ENCODE assay signal across 1 cellular context in the genomic region with DNA sequence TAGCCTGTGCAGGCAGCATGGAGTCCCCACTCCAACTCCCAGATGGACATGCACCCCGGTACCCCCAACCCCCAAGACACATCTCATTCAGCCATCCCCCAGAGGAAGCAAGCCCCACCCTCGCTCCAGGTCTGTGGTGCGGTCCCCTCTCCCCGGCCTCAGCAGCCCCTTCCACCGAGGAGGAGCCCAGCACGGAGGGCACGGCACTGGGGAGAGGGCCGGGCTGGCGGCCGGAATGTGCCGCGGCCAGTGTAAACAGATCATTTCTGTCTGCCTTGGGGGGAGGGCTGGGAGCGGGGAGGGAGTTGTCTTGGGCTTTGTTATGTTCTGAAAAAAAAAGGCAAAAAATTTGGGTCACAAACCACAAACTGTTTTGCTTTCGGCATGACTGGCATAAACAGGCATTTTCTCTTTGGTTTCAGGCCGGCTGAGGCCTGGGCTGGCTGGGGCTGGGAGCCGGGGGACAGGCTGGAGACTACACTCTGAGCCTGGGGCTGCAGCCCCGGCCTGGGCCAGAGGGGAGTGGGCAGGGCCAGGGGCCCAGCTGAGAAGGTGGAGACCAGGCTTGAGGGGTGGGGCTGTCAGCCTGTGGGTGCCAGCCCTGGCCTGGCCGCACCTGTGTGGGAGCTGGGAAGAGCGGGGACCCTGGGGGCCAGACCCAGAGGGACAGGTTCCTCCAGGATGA.
TF ChIP-seq lines count a peak whose summit lies in the region.

No MANE protein-coding gene starts in this region.

TF ChIP-seq in GM23338, 12 proteins besides CTCF, POLR2A, EP300 and RAD21 (continued from another document):
- TF ChIP-seq, protein P1, sequence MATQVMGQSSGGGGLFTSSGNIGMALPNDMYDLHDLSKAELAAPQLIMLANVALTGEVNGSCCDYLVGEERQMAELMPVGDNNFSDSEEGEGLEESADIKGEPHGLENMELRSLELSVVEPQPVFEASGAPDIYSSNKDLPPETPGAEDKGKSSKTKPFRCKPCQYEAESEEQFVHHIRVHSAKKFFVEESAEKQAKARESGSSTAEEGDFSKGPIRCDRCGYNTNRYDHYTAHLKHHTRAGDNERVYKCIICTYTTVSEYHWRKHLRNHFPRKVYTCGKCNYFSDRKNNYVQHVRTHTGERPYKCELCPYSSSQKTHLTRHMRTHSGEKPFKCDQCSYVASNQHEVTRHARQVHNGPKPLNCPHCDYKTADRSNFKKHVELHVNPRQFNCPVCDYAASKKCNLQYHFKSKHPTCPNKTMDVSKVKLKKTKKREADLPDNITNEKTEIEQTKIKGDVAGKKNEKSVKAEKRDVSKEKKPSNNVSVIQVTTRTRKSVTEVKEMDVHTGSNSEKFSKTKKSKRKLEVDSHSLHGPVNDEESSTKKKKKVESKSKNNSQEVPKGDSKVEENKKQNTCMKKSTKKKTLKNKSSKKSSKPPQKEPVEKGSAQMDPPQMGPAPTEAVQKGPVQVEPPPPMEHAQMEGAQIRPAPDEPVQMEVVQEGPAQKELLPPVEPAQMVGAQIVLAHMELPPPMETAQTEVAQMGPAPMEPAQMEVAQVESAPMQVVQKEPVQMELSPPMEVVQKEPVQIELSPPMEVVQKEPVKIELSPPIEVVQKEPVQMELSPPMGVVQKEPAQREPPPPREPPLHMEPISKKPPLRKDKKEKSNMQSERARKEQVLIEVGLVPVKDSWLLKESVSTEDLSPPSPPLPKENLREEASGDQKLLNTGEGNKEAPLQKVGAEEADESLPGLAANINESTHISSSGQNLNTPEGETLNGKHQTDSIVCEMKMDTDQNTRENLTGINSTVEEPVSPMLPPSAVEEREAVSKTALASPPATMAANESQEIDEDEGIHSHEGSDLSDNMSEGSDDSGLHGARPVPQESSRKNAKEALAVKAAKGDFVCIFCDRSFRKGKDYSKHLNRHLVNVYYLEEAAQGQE (IDR thresholded peaks at IDR 0.05; ENCODE audit: unreplicated experiment), result no peak
- TF ChIP-seq ZNF114 (CRISPR knock-in tag; IDR thresholded peaks at IDR 0.05) (no peak), CREB1 (CRISPR knock-in tag; IDR thresholded peaks at IDR 0.05; ENCODE audit: low read depth) (no peak)
- TF ChIP-seq, protein P2, sequence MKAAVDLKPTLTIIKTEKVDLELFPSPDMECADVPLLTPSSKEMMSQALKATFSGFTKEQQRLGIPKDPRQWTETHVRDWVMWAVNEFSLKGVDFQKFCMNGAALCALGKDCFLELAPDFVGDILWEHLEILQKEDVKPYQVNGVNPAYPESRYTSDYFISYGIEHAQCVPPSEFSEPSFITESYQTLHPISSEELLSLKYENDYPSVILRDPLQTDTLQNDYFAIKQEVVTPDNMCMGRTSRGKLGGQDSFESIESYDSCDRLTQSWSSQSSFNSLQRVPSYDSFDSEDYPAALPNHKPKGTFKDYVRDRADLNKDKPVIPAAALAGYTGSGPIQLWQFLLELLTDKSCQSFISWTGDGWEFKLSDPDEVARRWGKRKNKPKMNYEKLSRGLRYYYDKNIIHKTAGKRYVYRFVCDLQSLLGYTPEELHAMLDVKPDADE (IDR thresholded peaks at IDR 0.05), result no peak
